Comparison of ENCODE assay signal across 15 cellular contexts in genomic region chr3:41662288-41662687, GRCh38.
"Had no signal": no experiment of that assay in that cellular context is flagged by ENCODE, and none has a peak within 500 bp of the region (broad histone marks: within the 10 kb centered on the region; RNA-seq: fewer than 3 reads in every experiment).

No MANE protein-coding gene starts in this region.

- H3K4me1 Mint-ChIP-seq: activated naive CD4-positive, alpha-beta T cell treated with anti-CD3 and anti-CD28 coated beads, Interleukin-2, amount 10 ng/mL, durations not matched to agents 7 days and 5 days; naive thymus-derived CD8-positive, alpha-beta T cell; stimulated activated effector memory CD8-positive, alpha-beta T cell treated with anti-CD3 and anti-CD28 coated beads, Interleukin-12 subunit alpha, Interleukin-12 subunit beta, amount 100 ng/mL, for 72 hours had no signal

- H3K36me3 Mint-ChIP-seq: stimulated activated effector memory CD8-positive, alpha-beta T cell treated with anti-CD3 and anti-CD28 coated beads, Interleukin-12 subunit alpha, Interleukin-12 subunit beta, amount 100 ng/mL, for 72 hours had no signal

- H3K4me3 ChIP-seq: cardiac muscle cell, left lung had no signal

- H3K4me1 ChIP-seq: left lung had no signal

- H3K36me3 ChIP-seq: cardiac muscle cell, neutrophil had no signal

- H3K4me3 Mint-ChIP-seq: activated naive CD4-positive, alpha-beta T cell treated with anti-CD3 and anti-CD28 coated beads, Interleukin-2, amount 10 ng/mL, durations not matched to agents 7 days and 5 days; naive thymus-derived CD8-positive, alpha-beta T cell; stimulated activated effector memory CD8-positive, alpha-beta T cell treated with anti-CD3 and anti-CD28 coated beads, Interleukin-12 subunit alpha, Interleukin-12 subunit beta, amount 100 ng/mL, for 72 hours had no signal

- FAIRE-seq: astrocyte, colon, keratinocyte had no signal

- DNase-seq: activated CD4-positive, CD25-positive, alpha-beta regulatory T cell treated with anti-CD3 and anti-CD28 coated beads, Interleukin-2, amount 50 U/mL, for 72 hours; activated naive CD4-positive, alpha-beta T cell treated with anti-CD3 and anti-CD28 coated beads, Interleukin-2, amount 10 ng/mL, durations not matched to agents 7 days and 5 days; activated T-cell treated with anti-CD3 and anti-CD28 coated beads, Interleukin-2, amount 50 U/mL, for 1 hour; effector CD4-positive, alpha-beta T cell; hippocampal formation; left lung; naive thymus-derived CD8-positive, alpha-beta T cell; stimulated activated CD4-positive, alpha-beta T cell treated with anti-CD3 and anti-CD28 coated beads, Interleukin-12 subunit alpha, Interleukin-12 subunit beta, amount 100 ng/mL, for 4 hours; stimulated activated CD4-positive, alpha-beta T cell treated with anti-CD3 and anti-CD28 coated beads, Interleukin-2, amount 100 ng/mL, for 24 hours had no signal

- H3K9me3 ChIP-seq: neutrophil had no signal

- H3K27me3 ChIP-seq: cardiac muscle cell, left lung, neutrophil had no signal

- H3K27ac ChIP-seq: cardiac muscle cell, left lung, neutrophil had no signal

- H3K27me3 Mint-ChIP-seq: activated naive CD4-positive, alpha-beta T cell treated with anti-CD3 and anti-CD28 coated beads, Interleukin-2, amount 10 ng/mL, durations not matched to agents 7 days and 5 days; naive thymus-derived CD8-positive, alpha-beta T cell had no signal

- H3K27ac Mint-ChIP-seq: activated naive CD4-positive, alpha-beta T cell treated with anti-CD3 and anti-CD28 coated beads, Interleukin-2, amount 10 ng/mL, durations not matched to agents 7 days and 5 days; naive thymus-derived CD8-positive, alpha-beta T cell; stimulated activated effector memory CD8-positive, alpha-beta T cell treated with anti-CD3 and anti-CD28 coated beads, Interleukin-12 subunit alpha, Interleukin-12 subunit beta, amount 100 ng/mL, for 72 hours had no signal
